In the genomic region with DNA sequence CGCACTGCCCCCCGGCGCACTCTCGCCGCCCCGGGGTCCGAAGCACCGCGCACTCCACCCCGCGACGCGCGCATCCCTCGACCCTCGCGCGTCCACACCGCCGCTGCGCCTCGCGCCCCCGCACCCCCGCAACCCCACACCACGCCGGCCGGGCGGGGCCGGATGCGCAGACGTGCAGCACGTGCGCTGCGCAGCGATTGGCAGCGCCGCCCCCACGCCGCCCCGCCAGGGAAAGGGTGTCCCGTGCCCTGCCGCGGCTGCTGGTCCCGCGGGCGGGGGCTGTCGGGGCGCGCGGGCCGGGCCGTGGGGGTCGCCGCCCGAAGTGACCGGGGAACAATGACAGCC, we compare ENCODE assay signal across 8 cellular contexts. TPM values are rescaled to one million over a fixed set of nuclear protein-coding genes. Genes with fewer than 3 reads are reported as not detected.
DNase-seq lines count a peak whose midpoint lies in the region; ATAC-seq, FAIRE-seq and TF ChIP-seq lines count a peak whose summit lies in the region.

No MANE protein-coding gene starts in this region.

- DNase-seq in GM10248 (ENCODE audit: extremely low spot score) (peak; percentile 50), NAMALWA (ENCODE audit: low spot score) (peak; percentile 78), Right ventricle myocardium superior (peak; percentile 70), sciatic nerve (ENCODE audit: low spot score) (peak; percentile 66), HTR-8/SVneo (ENCODE audit: insufficient read length, low spot score) (no peak), NCI-H524 treated with DMSO at 0.1 percent for 48 hours (lab: John Stamatoyannopoulos, UW) (no peak)
- DNase-seq in activated T-helper 1 cell treated with anti-CD3 and anti-CD28 coated beads, Interleukin-2, amount 50 U/mL, for 16 hours (ENCODE audit: low read depth in 1 of 2, low spot score in 1 of 2) = peak; percentile 50 to 68
- no peak for DNase-seq in NK-92 treated with Interleukin-12 subunit alpha and Interleukin-12 subunit beta, amount 100 ng/mL, for 24 hours (lab: John Stamatoyannopoulos, UW)

- no peak for TF ChIP-seq CTCF in GM10248 (IDR thresholded peaks at IDR 0.05; ENCODE audit: control extremely low read depth, extremely low read depth, low read depth, missing control alignments)

- CTCF ChIA-PET in GM10248 (lab: Yijun Ruan, JAX) = no interaction called here

- POLR2A ChIA-PET in GM10248 (lab: Yijun Ruan, JAX) = no interaction called here

- intact Hi-C loops in Right ventricle myocardium superior (cut with DNase I) (no loop called here), sciatic nerve (cut with DNase I) (no loop called here)

- no peak for FAIRE-seq in HTR-8/SVneo (lab: Jason Lieb, UNC)

- peak; percentile 63 for ATAC-seq in Right ventricle myocardium superior (ENCODE audit: poor library complexity)
- ATAC-seq in sciatic nerve = peak; percentile 14

RNA-seq across cellular contexts. Expression of a gene that starts 53.7 kb away (rescaled TPM):
- total RNA-seq in Right ventricle myocardium superior (11.9 TPM), sciatic nerve (24.4 TPM)

Comparison
In these comparisons a context has a peak if more than half of its experiments do, and no peak if none do; other contexts are left out.
1. DNase-seq: peak in GM10248 (single experiment), NAMALWA (single experiment), activated T-helper 1 cell treated with anti-CD3 and anti-CD28 coated beads, Interleukin-2, amount 50 U/mL, for 16 hours (2 of 2), Right ventricle myocardium superior (single experiment) and sciatic nerve (single experiment); none in NK-92 treated with Interleukin-12 subunit alpha and Interleukin-12 subunit beta, amount 100 ng/mL, for 24 hours (single experiment), HTR-8/SVneo (single experiment) and NCI-H524 treated with DMSO at 0.1 percent for 48 hours (single experiment).